ENCODE assay signal across 8 cellular contexts in genomic region chrX:47146121-47146935, GRCh38. TPM values are rescaled to one million over a fixed set of nuclear protein-coding genes. Genes with fewer than 3 reads are reported as not detected.
DNase-seq lines count a peak whose midpoint lies in the region; ATAC-seq, FAIRE-seq and TF ChIP-seq lines count a peak whose summit lies in the region.

No MANE protein-coding gene starts in this region.

- H3K9me3 ChIP-seq in A549 (no peaks in the 10 kb centered on the region), HEK293 (ENCODE audit: control insufficient read depth, insufficient read depth, low read depth, low read length) (no peaks in the 10 kb centered on the region), right lobe of liver (no peaks in the 10 kb centered on the region), transverse colon (no peaks in the 10 kb centered on the region)

- H3K27ac Mint-ChIP-seq in activated naive CD8-positive, alpha-beta T cell treated with anti-CD3 and anti-CD28 coated beads, Interleukin-2, amount 50 U/mL, for 24 hours: peak overlapping the region; percentile 99

- H3K4me3 Mint-ChIP-seq in activated naive CD8-positive, alpha-beta T cell treated with anti-CD3 and anti-CD28 coated beads, Interleukin-2, amount 50 U/mL, for 24 hours: peak overlapping the region; percentile 97

- peak overlapping the region; percentile 79 for H3K4me3 ChIP-seq in A549
- H3K4me3 ChIP-seq in HEK293 (ENCODE audit: low read depth, low read length): peak overlapping the region; percentile 90
- H3K4me3 ChIP-seq in right lobe of liver: peak overlapping the region; percentile 54 to 69 (median 68)
- H3K4me3 ChIP-seq in transverse colon: peak overlapping the region; percentile 63 to 83 (median 72)

- TF ChIP-seq CTCF in A549 (IDR thresholded peaks at IDR 0.05): no peak
- no peak for TF ChIP-seq CTCF in HEK293 (tag by site-specific recombination; IDR thresholded peaks at IDR 0.05)
- no peak for TF ChIP-seq CTCF in right lobe of liver (IDR thresholded peaks at IDR 0.05)
- TF ChIP-seq CTCF in transverse colon (IDR thresholded peaks at IDR 0.05): peak in 2 of 5 experiments; percentile 18 to 25

- 37% methylated on average over 9 of the region's 10 CpGs for WGBS in A549 (ENCODE audit: missing lambda C conversion rate)
- 7% methylated on average over 3 of the region's 10 CpGs for WGBS in right lobe of liver (ENCODE audit: insufficient coverage, low coverage, low lambda C conversion rate, missing lambda C conversion rate)
- WGBS in transverse colon (ENCODE audit: low coverage in 1 of 2), 2 donors: 41% methylated on average over 6 of the region's 10 CpGs; no CpG with 5 or more reads in 1 of the 2 donors

- no peak for FAIRE-seq in A549 (lab: Jason Lieb, UNC)
- no peak for FAIRE-seq in H54 (lab: Jason Lieb, UNC)

- intact Hi-C loops in right lobe of liver (cut with DNase I): no loop called here
- intact Hi-C loops in transverse colon (cut with DNase I; ENCODE audit: low total_unique reads): no loop called here

- no peaks in the 10 kb centered on the region for H3K27me3 Mint-ChIP-seq in activated naive CD8-positive, alpha-beta T cell treated with anti-CD3 and anti-CD28 coated beads, Interleukin-2, amount 50 U/mL, for 24 hours

- no peaks in the 10 kb centered on the region for H3K9me3 Mint-ChIP-seq in activated naive CD8-positive, alpha-beta T cell treated with anti-CD3 and anti-CD28 coated beads, Interleukin-2, amount 50 U/mL, for 24 hours

- peaks cover 17% of the 10 kb centered on the region for H3K4me1 ChIP-seq in A549
- peaks cover 3% of the 10 kb centered on the region; the same call in 1 of the 2 replicates for H3K4me1 ChIP-seq in HEK293 (ENCODE audit: control insufficient read depth, insufficient read depth, low read length)
- H3K4me1 ChIP-seq in right lobe of liver: peaks cover 0 to 21% (median 0%) of the 10 kb centered on the region in 4 donors
- H3K4me1 ChIP-seq in transverse colon: peaks cover 0 to 28% (median 15%) of the 10 kb centered on the region in 4 donors

- ATAC-seq in A549 (no peak), right lobe of liver (no peak), HG03442 (IDR thresholded peaks at IDR 0.05; ENCODE audit: unreplicated experiment) (no peak)
- no peak for ATAC-seq in activated naive CD8-positive, alpha-beta T cell treated with anti-CD3 and anti-CD28 coated beads, Interleukin-2, amount 50 U/mL, for 24 hours

- H3K4me1 Mint-ChIP-seq in activated naive CD8-positive, alpha-beta T cell treated with anti-CD3 and anti-CD28 coated beads, Interleukin-2, amount 50 U/mL, for 24 hours: peaks cover 34% of the 10 kb centered on the region

- H3K27me3 ChIP-seq in right lobe of liver (no peaks in the 10 kb centered on the region), transverse colon (no peaks in the 10 kb centered on the region)

- CTCF ChIA-PET in A549 (lab: Yijun Ruan, JAX) (no interaction called here), HEK293 (lab: Yijun Ruan, JAX) (no interaction called here)

- no peak for TF ChIP-seq RAD21 in A549 (conservative IDR thresholded peaks at IDR 0.05 in 1 of 2, IDR thresholded peaks at IDR 0.05 in 1 of 2)

- in situ Hi-C loops in transverse colon (cut with MboI; ENCODE audit: low pct_ligation_motif_present in 1 of 4, low pct_unique_long_range_greater_than_20kb in 1 of 4, low sequenced_read_pairs in 3 of 4): no loop called here

- TF ChIP-seq POLR2A in A549 (IDR thresholded peaks at IDR 0.05; ENCODE audit: low read length) (no peak), right lobe of liver (IDR thresholded peaks at IDR 0.05) (no peak), transverse colon (IDR thresholded peaks at IDR 0.05) (peak; percentile 62), H54 (IDR thresholded peaks at IDR 0.05; ENCODE audit: low read depth, low read length) (no peak)

- DNase-seq in A549 (ENCODE audit: low read depth in 1 of 2, low spot score in 1 of 2) (no peak), right lobe of liver (no peak), transverse colon (peak; percentile 60), NCI-H187 (lab: John Stamatoyannopoulos, UW) (no peak), H54 (ENCODE audit: insufficient read length, low spot score) (no peak)
- no peak for DNase-seq in activated naive CD8-positive, alpha-beta T cell treated with anti-CD3 and anti-CD28 coated beads, Interleukin-2, amount 50 U/mL, for 24 hours

- H3K27ac ChIP-seq in A549 (peak overlapping the region; percentile 90 to 97), HEK293 (ENCODE audit: extremely low read depth, low read depth, low read length) (no peak overlapping the region), right lobe of liver (no peak overlapping the region), transverse colon (peak overlapping the region; percentile 94 to 98 (median 98))

- peaks cover 30% of the 10 kb centered on the region for H3K36me3 Mint-ChIP-seq in activated naive CD8-positive, alpha-beta T cell treated with anti-CD3 and anti-CD28 coated beads, Interleukin-2, amount 50 U/mL, for 24 hours (ENCODE audit: low read depth)

- TF ChIP-seq EP300 in A549 (IDR thresholded peaks at IDR 0.05) (no peak), transverse colon (IDR thresholded peaks at IDR 0.05; ENCODE audit: low read depth) (no peak)

- POLR2A ChIA-PET in A549 (lab: Yijun Ruan, JAX): no interaction called here
- POLR2A ChIA-PET in HEK293 (lab: Yijun Ruan, JAX): interaction anchor here (0.6 kb wide), 1 partner anchor 247 kb away, joined by 4 read pairs; no protein-coding TSS in a partner anchor

- H3K36me3 ChIP-seq in HEK293 (ENCODE audit: control insufficient read depth in 2 of 2, insufficient read depth in 1 of 2, low read length in 2 of 2) (peaks cover 8 to 41% of the 10 kb centered on the region in 2 experiments; a peak in 2 of 3 replicates), right lobe of liver (peaks cover 0 to 2% (median 0%) of the 10 kb centered on the region in 4 donors), transverse colon (no peaks in the 10 kb centered on the region)

- peak overlapping the region; percentile 94 for H3K4me2 ChIP-seq in A549

TF ChIP-seq in A549, 52 proteins besides CTCF, POLR2A, EP300 and RAD21 (continues in another document):
- TF ChIP-seq CHD4 (IDR thresholded peaks at IDR 0.05; ENCODE audit: borderline replicate concordance) (no peak), MAFK (IDR thresholded peaks at IDR 0.05; ENCODE audit: partially characterized antibody) (no peak), FOXS1 (CRISPR knock-in tag; IDR thresholded peaks at IDR 0.05) (no peak), KDM1A (IDR thresholded peaks at IDR 0.05; ENCODE audit: low read depth) (no peak), PHF8 (IDR thresholded peaks at IDR 0.05; ENCODE audit: borderline replicate concordance, low read depth) (no peak), HEYL (CRISPR knock-in tag; IDR thresholded peaks at IDR 0.05) (no peak), ZFP36 (IDR thresholded peaks at IDR 0.05; ENCODE audit: borderline replicate concordance, partially characterized antibody) (no peak), HOXB5 (CRISPR knock-in tag; IDR thresholded peaks at IDR 0.05) (no peak), ZSCAN20 (CRISPR knock-in tag; IDR thresholded peaks at IDR 0.05) (no peak), HDAC2 (IDR thresholded peaks at IDR 0.05) (no peak)
- TF ChIP-seq, protein P1, sequence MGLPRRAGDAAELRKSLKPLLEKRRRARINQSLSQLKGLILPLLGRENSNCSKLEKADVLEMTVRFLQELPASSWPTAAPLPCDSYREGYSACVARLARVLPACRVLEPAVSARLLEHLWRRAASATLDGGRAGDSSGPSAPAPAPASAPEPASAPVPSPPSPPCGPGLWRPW (IDR thresholded peaks at IDR 0.05): no peak

TF ChIP-seq in HEK293, 187 proteins besides CTCF, POLR2A, EP300 and RAD21 (continues in another document):
- TF ChIP-seq ZBTB17 (tag by site-specific recombination; IDR thresholded peaks at IDR 0.05) (no peak), GLIS1 (tag by site-specific recombination; IDR thresholded peaks at IDR 0.05) (peak; percentile 34; the same call in 1 of the 2 replicates), ZNF24 (tag by site-specific recombination; IDR thresholded peaks at IDR 0.05) (no peak), ZSCAN30 (tag by site-specific recombination; IDR thresholded peaks at IDR 0.05) (no peak), ZNF341 (tag by site-specific recombination; IDR thresholded peaks at IDR 0.05; ENCODE audit: low read depth) (peak; percentile 53), ZBTB20 (tag by site-specific recombination; IDR thresholded peaks at IDR 0.05) (peak; percentile 60), ZBTB48 (tag by site-specific recombination; IDR thresholded peaks at IDR 0.05) (peak; percentile 80)

RNA-seq across cellular contexts. Expression of gene RBM10, which starts 1.3 kb away (rescaled TPM):
- polyA plus RNA-seq in A549 (2011; rRNA removed): 16.4 and 21.1 TPM in 2 replicates
- polyA plus RNA-seq in A549 (2012; cell fraction: cytosol; rRNA removed): 44.2 and 54.6 TPM in 2 replicates
- polyA plus RNA-seq in A549 (2012; cell fraction: nucleus; rRNA removed): 78.7 and 100 TPM in 2 replicates
- polyA plus RNA-seq in A549 (2017; fragmentation: RNase III; extraction: RNeasy Plus Mini Kit Qiagen cat#74134 plus additional on column Dnase treatment): 29.8 to 35.2 TPM (median 33.0 TPM) in 3 replicates
- polyA minus RNA-seq in A549 (2011; rRNA and poly(A)+ RNA removed): 24.2 and 34.9 TPM in 2 replicates
- total RNA-seq in right lobe of liver: 10 to 100 TPM; 12.5 to 20.8 (median 15.2) TPM
- total RNA-seq in transverse colon: 10 to 100 TPM; 28.6 to 70.8 (median 31.5) TPM

RNA-seq across cellular contexts. Expression of gene NDUFB11, which starts 1.8 kb away (rescaled TPM):
- polyA plus RNA-seq in A549 (2011; rRNA removed) (84.5 and 101 TPM in 2 replicates), A549 (2017; fragmentation: RNase III; extraction: RNeasy Plus Mini Kit Qiagen cat#74134 plus additional on column Dnase treatment) (139 to 147 TPM (median 145 TPM) in 3 replicates)
- 174 and 203 TPM in 2 replicates for polyA plus RNA-seq in A549 (2012; cell fraction: cytosol; rRNA removed)
- 101 and 116 TPM in 2 replicates for polyA plus RNA-seq in A549 (2012; cell fraction: nucleus; rRNA removed)
- polyA minus RNA-seq in A549 (2011; rRNA and poly(A)+ RNA removed): 77.5 and 105 TPM in 2 replicates
- total RNA-seq in right lobe of liver (10 to 100 TPM; 37.8 to 64.0 (median 50.7) TPM), transverse colon (10 to 100 TPM; 64.3 to 91.1 (median 71.4) TPM)

RNA-seq across cellular contexts. Expression of gene UBA1, which starts 47.3 kb away (rescaled TPM):
- polyA plus RNA-seq in A549 (2011; rRNA removed) (160 and 192 TPM in 2 replicates), A549 (2017; fragmentation: RNase III; extraction: RNeasy Plus Mini Kit Qiagen cat#74134 plus additional on column Dnase treatment) (188 to 196 TPM (median 192 TPM) in 3 replicates)
- 266 and 294 TPM in 2 replicates for polyA plus RNA-seq in A549 (2012; cell fraction: cytosol; rRNA removed)
- 588 and 645 TPM in 2 replicates for polyA plus RNA-seq in A549 (2012; cell fraction: nucleus; rRNA removed)
- polyA minus RNA-seq in A549 (2011; rRNA and poly(A)+ RNA removed): 293 and 297 TPM in 2 replicates
- total RNA-seq in right lobe of liver (100 to 1,000 TPM in 4 of 6 experiments, 10 to 100 TPM in 2; 85.1 to 120 (median 107) TPM), transverse colon (100 to 1,000 TPM; 145 to 182 (median 163) TPM)

Comparison
In these comparisons a context has a peak if more than half of its experiments do, and no peak if none do; other contexts are left out.
1. H3K27ac ChIP-seq: peak in A549 (2 of 2) and transverse colon (4 of 4); none in HEK293 (single experiment) and right lobe of liver (0 of 3).
2. Peak in every context shown above with its lines, with median percentiles within 50 percentile points of each other: H3K4me3 ChIP-seq.